2 cellular contexts compared by ENCODE assay signal in the genomic region with DNA sequence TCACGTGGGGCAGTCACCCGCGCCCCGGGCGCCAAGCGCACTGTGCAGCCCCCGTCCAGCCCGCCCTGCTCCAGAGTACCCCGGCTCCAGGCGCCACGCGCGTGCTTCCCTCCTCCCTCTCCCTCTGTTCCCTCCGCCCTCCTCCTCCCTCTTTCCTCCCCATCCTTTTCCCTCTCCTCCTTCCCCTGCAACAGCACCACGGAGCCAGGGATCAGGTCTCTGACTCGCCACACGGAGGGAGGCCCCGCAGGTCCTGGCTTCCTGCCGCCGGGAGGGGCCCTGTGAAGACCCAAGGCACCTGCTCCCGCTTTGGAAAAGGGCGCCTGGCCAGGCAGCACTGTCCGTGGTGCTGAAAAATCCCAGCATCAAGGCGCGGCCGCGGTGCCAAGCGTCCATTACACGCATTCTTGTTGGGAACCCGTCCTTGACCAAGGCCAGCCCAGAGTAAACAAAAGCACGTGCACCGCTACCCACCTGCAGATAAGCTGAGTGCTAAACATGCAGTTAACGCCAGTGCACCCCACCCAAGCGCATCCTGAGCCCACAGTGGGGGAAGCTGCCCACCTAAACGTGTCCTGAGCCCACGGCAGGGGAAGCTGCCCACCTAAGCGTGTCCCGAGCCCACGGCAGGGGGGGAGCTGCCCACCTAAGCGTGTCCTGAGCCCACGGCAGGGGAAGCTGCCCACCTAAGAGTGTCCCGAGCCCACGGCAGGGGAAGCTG.
TF ChIP-seq lines count a peak whose summit lies in the region.

No MANE protein-coding gene starts in this region.

TF ChIP-seq in Ishikawa, 13 proteins besides CTCF, POLR2A, EP300 and RAD21:
- TF ChIP-seq ZBTB7A (IDR thresholded peaks at IDR 0.05; ENCODE audit: low read depth) (peak; percentile 65; the same call in 1 of the 2 replicates), CEBPB (IDR thresholded peaks at IDR 0.05) (no peak), TEAD4 (IDR thresholded peaks at IDR 0.05) (peak; percentile 79), EGR1 (IDR thresholded peaks at IDR 0.05) (no peak), TAF1 (IDR thresholded peaks at IDR 0.05; ENCODE audit: low read depth) (no peak), CREB1 (IDR thresholded peaks at IDR 0.05; ENCODE audit: low read depth) (no peak), NFIC (IDR thresholded peaks at IDR 0.05) (peak; percentile 92), TCF12 (IDR thresholded peaks at IDR 0.05; ENCODE audit: low read depth) (peak; percentile 55), FOXM1 (IDR thresholded peaks at IDR 0.05; ENCODE audit: borderline replicate concordance, low read depth) (no peak), YY1 (IDR thresholded peaks at IDR 0.05; ENCODE audit: low read depth) (peak; percentile 74; the same call in 1 of the 2 replicates)
- TF ChIP-seq, protein P1, sequence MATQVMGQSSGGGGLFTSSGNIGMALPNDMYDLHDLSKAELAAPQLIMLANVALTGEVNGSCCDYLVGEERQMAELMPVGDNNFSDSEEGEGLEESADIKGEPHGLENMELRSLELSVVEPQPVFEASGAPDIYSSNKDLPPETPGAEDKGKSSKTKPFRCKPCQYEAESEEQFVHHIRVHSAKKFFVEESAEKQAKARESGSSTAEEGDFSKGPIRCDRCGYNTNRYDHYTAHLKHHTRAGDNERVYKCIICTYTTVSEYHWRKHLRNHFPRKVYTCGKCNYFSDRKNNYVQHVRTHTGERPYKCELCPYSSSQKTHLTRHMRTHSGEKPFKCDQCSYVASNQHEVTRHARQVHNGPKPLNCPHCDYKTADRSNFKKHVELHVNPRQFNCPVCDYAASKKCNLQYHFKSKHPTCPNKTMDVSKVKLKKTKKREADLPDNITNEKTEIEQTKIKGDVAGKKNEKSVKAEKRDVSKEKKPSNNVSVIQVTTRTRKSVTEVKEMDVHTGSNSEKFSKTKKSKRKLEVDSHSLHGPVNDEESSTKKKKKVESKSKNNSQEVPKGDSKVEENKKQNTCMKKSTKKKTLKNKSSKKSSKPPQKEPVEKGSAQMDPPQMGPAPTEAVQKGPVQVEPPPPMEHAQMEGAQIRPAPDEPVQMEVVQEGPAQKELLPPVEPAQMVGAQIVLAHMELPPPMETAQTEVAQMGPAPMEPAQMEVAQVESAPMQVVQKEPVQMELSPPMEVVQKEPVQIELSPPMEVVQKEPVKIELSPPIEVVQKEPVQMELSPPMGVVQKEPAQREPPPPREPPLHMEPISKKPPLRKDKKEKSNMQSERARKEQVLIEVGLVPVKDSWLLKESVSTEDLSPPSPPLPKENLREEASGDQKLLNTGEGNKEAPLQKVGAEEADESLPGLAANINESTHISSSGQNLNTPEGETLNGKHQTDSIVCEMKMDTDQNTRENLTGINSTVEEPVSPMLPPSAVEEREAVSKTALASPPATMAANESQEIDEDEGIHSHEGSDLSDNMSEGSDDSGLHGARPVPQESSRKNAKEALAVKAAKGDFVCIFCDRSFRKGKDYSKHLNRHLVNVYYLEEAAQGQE (IDR thresholded peaks at IDR 0.05; ENCODE audit: low read depth) = peak; percentile 98
- TF ChIP-seq, protein P2, sequence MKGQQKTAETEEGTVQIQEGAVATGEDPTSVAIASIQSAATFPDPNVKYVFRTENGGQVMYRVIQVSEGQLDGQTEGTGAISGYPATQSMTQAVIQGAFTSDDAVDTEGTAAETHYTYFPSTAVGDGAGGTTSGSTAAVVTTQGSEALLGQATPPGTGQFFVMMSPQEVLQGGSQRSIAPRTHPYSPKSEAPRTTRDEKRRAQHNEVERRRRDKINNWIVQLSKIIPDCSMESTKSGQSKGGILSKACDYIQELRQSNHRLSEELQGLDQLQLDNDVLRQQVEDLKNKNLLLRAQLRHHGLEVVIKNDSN (IDR thresholded peaks at IDR 0.05) = peak; percentile 38; the same call in 1 of the 2 replicates
- TF ChIP-seq, protein P3, sequence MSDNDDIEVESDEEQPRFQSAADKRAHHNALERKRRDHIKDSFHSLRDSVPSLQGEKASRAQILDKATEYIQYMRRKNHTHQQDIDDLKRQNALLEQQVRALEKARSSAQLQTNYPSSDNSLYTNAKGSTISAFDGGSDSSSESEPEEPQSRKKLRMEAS (IDR thresholded peaks at IDR 0.05) = peak; percentile 93

TF ChIP-seq in HepG2, 621 proteins besides CTCF, POLR2A, EP300 and RAD21 (continues in another document):
- TF ChIP-seq ATAD3A (CRISPR knock-in tag; IDR thresholded peaks at IDR 0.05) = 0 out of 2 replicates have a peak, but pooled peaks have one; percentile 44
- TF ChIP-seq SKI (IDR thresholded peaks at IDR 0.05; ENCODE audit: partially characterized antibody) = no peak
- TF ChIP-seq HNRNPUL1 (IDR thresholded peaks at IDR 0.05; ENCODE audit: low read depth, low read length) = no peak
- TF ChIP-seq ISL2 (CRISPR knock-in tag; IDR thresholded peaks at IDR 0.05) = peak; percentile 53; the same call in 1 of the 2 replicates
- TF ChIP-seq CBFB (CRISPR knock-in tag; IDR thresholded peaks at IDR 0.05) = no peak
- no peak for TF ChIP-seq ZNF652 (CRISPR knock-in tag; IDR thresholded peaks at IDR 0.05; ENCODE audit: borderline replicate concordance, low read depth)
- TF ChIP-seq, protein P4, sequence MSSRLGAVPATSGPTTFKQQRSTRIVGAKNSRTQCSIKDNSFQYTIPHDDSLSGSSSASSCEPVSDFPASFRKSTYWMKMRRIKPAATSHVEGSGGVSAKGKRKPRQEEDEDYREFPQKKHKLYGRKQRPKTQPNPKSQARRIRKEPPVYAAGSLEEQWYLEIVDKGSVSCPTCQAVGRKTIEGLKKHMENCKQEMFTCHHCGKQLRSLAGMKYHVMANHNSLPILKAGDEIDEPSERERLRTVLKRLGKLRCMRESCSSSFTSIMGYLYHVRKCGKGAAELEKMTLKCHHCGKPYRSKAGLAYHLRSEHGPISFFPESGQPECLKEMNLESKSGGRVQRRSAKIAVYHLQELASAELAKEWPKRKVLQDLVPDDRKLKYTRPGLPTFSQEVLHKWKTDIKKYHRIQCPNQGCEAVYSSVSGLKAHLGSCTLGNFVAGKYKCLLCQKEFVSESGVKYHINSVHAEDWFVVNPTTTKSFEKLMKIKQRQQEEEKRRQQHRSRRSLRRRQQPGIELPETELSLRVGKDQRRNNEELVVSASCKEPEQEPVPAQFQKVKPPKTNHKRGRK (CRISPR knock-in tag; IDR thresholded peaks at IDR 0.05) = no peak
- TF ChIP-seq ZNF572 (CRISPR knock-in tag; IDR thresholded peaks at IDR 0.05) = no peak
- TF ChIP-seq, protein P5, sequence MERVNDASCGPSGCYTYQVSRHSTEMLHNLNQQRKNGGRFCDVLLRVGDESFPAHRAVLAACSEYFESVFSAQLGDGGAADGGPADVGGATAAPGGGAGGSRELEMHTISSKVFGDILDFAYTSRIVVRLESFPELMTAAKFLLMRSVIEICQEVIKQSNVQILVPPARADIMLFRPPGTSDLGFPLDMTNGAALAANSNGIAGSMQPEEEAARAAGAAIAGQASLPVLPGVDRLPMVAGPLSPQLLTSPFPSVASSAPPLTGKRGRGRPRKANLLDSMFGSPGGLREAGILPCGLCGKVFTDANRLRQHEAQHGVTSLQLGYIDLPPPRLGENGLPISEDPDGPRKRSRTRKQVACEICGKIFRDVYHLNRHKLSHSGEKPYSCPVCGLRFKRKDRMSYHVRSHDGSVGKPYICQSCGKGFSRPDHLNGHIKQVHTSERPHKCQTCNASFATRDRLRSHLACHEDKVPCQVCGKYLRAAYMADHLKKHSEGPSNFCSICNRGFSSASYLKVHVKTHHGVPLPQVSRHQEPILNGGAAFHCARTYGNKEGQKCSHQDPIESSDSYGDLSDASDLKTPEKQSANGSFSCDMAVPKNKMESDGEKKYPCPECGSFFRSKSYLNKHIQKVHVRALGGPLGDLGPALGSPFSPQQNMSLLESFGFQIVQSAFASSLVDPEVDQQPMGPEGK (CRISPR knock-in tag; IDR thresholded peaks at IDR 0.05) = peak; percentile 67
- TF ChIP-seq MZF1 (CRISPR knock-in tag; IDR thresholded peaks at IDR 0.05; ENCODE audit: borderline replicate concordance) = no peak
- TF ChIP-seq ELF3 (CRISPR knock-in tag; IDR thresholded peaks at IDR 0.05) = peak; percentile 63
- no peak for TF ChIP-seq NBN (conservative IDR thresholded peaks at IDR 0.05)
- TF ChIP-seq PLRG1 (conservative IDR thresholded peaks at IDR 0.05) = no peak
- peak; percentile 77; the same call in 1 of the 2 replicates for TF ChIP-seq ZNF782 (CRISPR knock-in tag; IDR thresholded peaks at IDR 0.05; ENCODE audit: borderline replicate concordance)
- TF ChIP-seq SSRP1 (CRISPR knock-in tag; IDR thresholded peaks at IDR 0.05) = no peak
- TF ChIP-seq TAF1 (CRISPR knock-in tag; IDR thresholded peaks at IDR 0.05) = no peak
- TF ChIP-seq KMT2A (CRISPR knock-in tag; IDR thresholded peaks at IDR 0.05) = no peak
- TF ChIP-seq TBL1XR1 (IDR thresholded peaks at IDR 0.05; ENCODE audit: borderline replicate concordance, low read length, partially characterized antibody) = no peak
- TF ChIP-seq, protein P6, sequence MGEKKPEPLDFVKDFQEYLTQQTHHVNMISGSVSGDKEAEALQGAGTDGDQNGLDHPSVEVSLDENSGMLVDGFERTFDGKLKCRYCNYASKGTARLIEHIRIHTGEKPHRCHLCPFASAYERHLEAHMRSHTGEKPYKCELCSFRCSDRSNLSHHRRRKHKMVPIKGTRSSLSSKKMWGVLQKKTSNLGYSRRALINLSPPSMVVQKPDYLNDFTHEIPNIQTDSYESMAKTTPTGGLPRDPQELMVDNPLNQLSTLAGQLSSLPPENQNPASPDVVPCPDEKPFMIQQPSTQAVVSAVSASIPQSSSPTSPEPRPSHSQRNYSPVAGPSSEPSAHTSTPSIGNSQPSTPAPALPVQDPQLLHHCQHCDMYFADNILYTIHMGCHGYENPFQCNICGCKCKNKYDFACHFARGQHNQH (CRISPR knock-in tag; IDR thresholded peaks at IDR 0.05) = peak; percentile 58; the same call in 1 of the 2 replicates
- TF ChIP-seq SNAPC2 (CRISPR knock-in tag; IDR thresholded peaks at IDR 0.05) = no peak
- TF ChIP-seq, protein P7, sequence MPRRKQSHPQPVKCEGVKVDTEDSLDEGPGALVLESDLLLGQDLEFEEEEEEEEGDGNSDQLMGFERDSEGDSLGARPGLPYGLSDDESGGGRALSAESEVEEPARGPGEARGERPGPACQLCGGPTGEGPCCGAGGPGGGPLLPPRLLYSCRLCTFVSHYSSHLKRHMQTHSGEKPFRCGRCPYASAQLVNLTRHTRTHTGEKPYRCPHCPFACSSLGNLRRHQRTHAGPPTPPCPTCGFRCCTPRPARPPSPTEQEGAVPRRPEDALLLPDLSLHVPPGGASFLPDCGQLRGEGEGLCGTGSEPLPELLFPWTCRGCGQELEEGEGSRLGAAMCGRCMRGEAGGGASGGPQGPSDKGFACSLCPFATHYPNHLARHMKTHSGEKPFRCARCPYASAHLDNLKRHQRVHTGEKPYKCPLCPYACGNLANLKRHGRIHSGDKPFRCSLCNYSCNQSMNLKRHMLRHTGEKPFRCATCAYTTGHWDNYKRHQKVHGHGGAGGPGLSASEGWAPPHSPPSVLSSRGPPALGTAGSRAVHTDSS (CRISPR knock-in tag; conservative IDR thresholded peaks at IDR 0.05) = no peak
- no peak for TF ChIP-seq NR3C1 (CRISPR knock-in tag; IDR thresholded peaks at IDR 0.05)
- TF ChIP-seq NCOR1 (IDR thresholded peaks at IDR 0.05; ENCODE audit: borderline replicate concordance, low read length) = no peak
- TF ChIP-seq, protein P8, sequence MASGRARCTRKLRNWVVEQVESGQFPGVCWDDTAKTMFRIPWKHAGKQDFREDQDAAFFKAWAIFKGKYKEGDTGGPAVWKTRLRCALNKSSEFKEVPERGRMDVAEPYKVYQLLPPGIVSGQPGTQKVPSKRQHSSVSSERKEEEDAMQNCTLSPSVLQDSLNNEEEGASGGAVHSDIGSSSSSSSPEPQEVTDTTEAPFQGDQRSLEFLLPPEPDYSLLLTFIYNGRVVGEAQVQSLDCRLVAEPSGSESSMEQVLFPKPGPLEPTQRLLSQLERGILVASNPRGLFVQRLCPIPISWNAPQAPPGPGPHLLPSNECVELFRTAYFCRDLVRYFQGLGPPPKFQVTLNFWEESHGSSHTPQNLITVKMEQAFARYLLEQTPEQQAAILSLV (CRISPR knock-in tag; IDR thresholded peaks at IDR 0.05; ENCODE audit: borderline replicate concordance) = peak; percentile 83
- no peak for TF ChIP-seq SOX5 (CRISPR knock-in tag; IDR thresholded peaks at IDR 0.05; ENCODE audit: borderline replicate concordance)
- TF ChIP-seq AHR (CRISPR knock-in tag; IDR thresholded peaks at IDR 0.05) = peak; percentile 69; the same call in 1 of the 2 replicates
- TF ChIP-seq MYC (CRISPR knock-in tag; IDR thresholded peaks at IDR 0.05; ENCODE audit: borderline replicate concordance) = peak; percentile 73; the same call in 1 of the 2 replicates
- TF ChIP-seq, protein P9, sequence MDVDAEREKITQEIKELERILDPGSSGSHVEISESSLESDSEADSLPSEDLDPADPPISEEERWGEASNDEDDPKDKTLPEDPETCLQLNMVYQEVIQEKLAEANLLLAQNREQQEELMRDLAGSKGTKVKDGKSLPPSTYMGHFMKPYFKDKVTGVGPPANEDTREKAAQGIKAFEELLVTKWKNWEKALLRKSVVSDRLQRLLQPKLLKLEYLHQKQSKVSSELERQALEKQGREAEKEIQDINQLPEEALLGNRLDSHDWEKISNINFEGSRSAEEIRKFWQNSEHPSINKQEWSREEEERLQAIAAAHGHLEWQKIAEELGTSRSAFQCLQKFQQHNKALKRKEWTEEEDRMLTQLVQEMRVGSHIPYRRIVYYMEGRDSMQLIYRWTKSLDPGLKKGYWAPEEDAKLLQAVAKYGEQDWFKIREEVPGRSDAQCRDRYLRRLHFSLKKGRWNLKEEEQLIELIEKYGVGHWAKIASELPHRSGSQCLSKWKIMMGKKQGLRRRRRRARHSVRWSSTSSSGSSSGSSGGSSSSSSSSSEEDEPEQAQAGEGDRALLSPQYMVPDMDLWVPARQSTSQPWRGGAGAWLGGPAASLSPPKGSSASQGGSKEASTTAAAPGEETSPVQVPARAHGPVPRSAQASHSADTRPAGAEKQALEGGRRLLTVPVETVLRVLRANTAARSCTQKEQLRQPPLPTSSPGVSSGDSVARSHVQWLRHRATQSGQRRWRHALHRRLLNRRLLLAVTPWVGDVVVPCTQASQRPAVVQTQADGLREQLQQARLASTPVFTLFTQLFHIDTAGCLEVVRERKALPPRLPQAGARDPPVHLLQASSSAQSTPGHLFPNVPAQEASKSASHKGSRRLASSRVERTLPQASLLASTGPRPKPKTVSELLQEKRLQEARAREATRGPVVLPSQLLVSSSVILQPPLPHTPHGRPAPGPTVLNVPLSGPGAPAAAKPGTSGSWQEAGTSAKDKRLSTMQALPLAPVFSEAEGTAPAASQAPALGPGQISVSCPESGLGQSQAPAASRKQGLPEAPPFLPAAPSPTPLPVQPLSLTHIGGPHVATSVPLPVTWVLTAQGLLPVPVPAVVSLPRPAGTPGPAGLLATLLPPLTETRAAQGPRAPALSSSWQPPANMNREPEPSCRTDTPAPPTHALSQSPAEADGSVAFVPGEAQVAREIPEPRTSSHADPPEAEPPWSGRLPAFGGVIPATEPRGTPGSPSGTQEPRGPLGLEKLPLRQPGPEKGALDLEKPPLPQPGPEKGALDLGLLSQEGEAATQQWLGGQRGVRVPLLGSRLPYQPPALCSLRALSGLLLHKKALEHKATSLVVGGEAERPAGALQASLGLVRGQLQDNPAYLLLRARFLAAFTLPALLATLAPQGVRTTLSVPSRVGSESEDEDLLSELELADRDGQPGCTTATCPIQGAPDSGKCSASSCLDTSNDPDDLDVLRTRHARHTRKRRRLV (CRISPR knock-in tag; IDR thresholded peaks at IDR 0.05) = no peak
- no peak for TF ChIP-seq GZF1 (CRISPR knock-in tag; IDR thresholded peaks at IDR 0.05)
- no peak for TF ChIP-seq ZNF496 (CRISPR knock-in tag; IDR thresholded peaks at IDR 0.05; ENCODE audit: insufficient replicate concordance)
- no peak for TF ChIP-seq ZFP41 (CRISPR knock-in tag; IDR thresholded peaks at IDR 0.05; ENCODE audit: borderline replicate concordance)
- no peak for TF ChIP-seq TP53 (CRISPR knock-in tag; conservative IDR thresholded peaks at IDR 0.05)
- TF ChIP-seq RXRA (CRISPR knock-in tag; IDR thresholded peaks at IDR 0.05) = 0 out of 2 replicates have a peak, but pooled peaks have one; percentile 40
